In the genomic region with DNA sequence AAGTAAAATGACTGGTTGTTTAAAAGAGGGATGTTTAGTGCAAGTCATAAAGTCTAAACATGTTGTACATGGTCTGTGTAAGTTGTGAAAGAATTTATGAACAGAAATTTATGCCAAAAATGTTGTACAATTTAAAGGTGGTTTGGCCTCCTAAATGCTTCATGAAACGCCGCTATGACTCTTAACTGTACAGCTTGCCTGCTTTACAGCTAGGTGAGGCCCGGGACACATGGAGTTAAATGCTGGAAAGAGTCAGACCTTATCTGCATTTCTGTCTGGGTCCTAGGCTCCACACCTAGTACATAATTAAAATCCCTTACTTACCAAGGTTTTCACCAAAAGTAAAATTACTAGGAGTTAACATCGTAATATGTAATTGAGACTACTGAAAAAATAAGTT, we compare ENCODE assay signal across 28 cellular contexts. TPM values are rescaled to one million over a fixed set of nuclear protein-coding genes. Genes with fewer than 3 reads are reported as not detected.
"Had no signal": no experiment of that assay in that cellular context is flagged by ENCODE, and none has a peak within 500 bp of the region (broad histone marks: within the 10 kb centered on the region; RNA-seq: fewer than 3 reads in every experiment).

No MANE protein-coding gene starts in this region.

- H3K79me2 ChIP-seq: hepatocyte had no signal

- H2AFZ ChIP-seq: hepatocyte had no signal

- H3K9me3 ChIP-seq: adrenal gland, body of pancreas, esophagus muscularis mucosa, gastrocnemius medialis had no signal

- H3K27me3 ChIP-seq: adrenal gland, body of pancreas, esophagus muscularis mucosa, gastrocnemius medialis, hepatocyte had no signal

- ATAC-seq: activated CD4-positive, alpha-beta T cell treated with anti-CD3 and anti-CD28 coated beads for 36 hours; activated CD8-positive, alpha-beta memory T cell treated with anti-CD3 and anti-CD28 coated beads, Interleukin-2, amount 10 ng/mL, durations not matched to agents 7 days and 5 days; activated CD8-positive, alpha-beta T cell treated with anti-CD3 and anti-CD28 coated beads, Interleukin-2, amount 10 ng/mL, durations not matched to agents 7 days and 5 days; activated naive CD8-positive, alpha-beta T cell treated with anti-CD3 and anti-CD28 coated beads, Interleukin-2, amount 50 U/mL, for 24 hours; body of pancreas; effector memory CD8-positive, alpha-beta T cell; foreskin keratinocyte; gastrocnemius medialis; heart right ventricle had no signal

- H3K4me3 ChIP-seq: adrenal gland, body of pancreas, esophagus muscularis mucosa, gastrocnemius medialis, heart right ventricle, hepatocyte had no signal

- H3K27ac ChIP-seq: adrenal gland, body of pancreas, esophagus muscularis mucosa, foreskin keratinocyte, gastrocnemius medialis, heart right ventricle, hepatocyte had no signal

- H3K4me2 ChIP-seq: hepatocyte had no signal

- H3K36me3 ChIP-seq: adrenal gland, esophagus muscularis mucosa, gastrocnemius medialis, heart right ventricle had no signal

- DNase-seq: activated CD4-positive, alpha-beta memory T cell treated with anti-CD3 and anti-CD28 coated beads for 36 hours; activated CD4-positive, alpha-beta T cell treated with anti-CD3 and anti-CD28 coated beads for 36 hours; activated CD4-positive, CD25-positive, alpha-beta regulatory T cell; activated CD4-positive, CD25-positive, alpha-beta regulatory T cell treated with anti-CD3 and anti-CD28 coated beads, Interleukin-2, amount 50 U/mL, for 72 hours; activated CD8-positive, alpha-beta memory T cell treated with anti-CD3 and anti-CD28 coated beads, Interleukin-2, amount 10 ng/mL, durations not matched to agents 7 days and 5 days; activated CD8-positive, alpha-beta memory T cell treated with anti-CD3 and anti-CD28 coated beads, Interleukin-2, amount 50 U/mL, for 4 hours; activated CD8-positive, alpha-beta T cell treated with anti-CD3 and anti-CD28 coated beads, Interleukin-2, amount 10 ng/mL, durations not matched to agents 7 days and 5 days; activated effector memory CD4-positive, alpha-beta T cell treated with anti-CD3 and anti-CD28 coated beads, Interleukin-2, amount 50 U/mL, for 16 hours; activated naive CD4-positive, alpha-beta T cell treated with anti-CD3 and anti-CD28 coated beads for 36 hours; activated naive CD8-positive, alpha-beta T cell treated with anti-CD3 and anti-CD28 coated beads for 36 hours; activated naive CD8-positive, alpha-beta T cell treated with anti-CD3 and anti-CD28 coated beads, Interleukin-2, amount 50 U/mL, for 24 hours; activated T-cell treated with anti-CD3 and anti-CD28 coated beads, Interleukin-2, amount 50 U/mL, for 1 hour; activated T-cell treated with anti-CD3 and anti-CD28 coated beads, Interleukin-2, amount 50 U/mL, for 48 hours; adrenal gland; amygdala; aorta; body of pancreas; caudate nucleus; cortex of kidney; dermis blood vessel endothelial cell; effector CD4-positive, alpha-beta T cell; effector memory CD8-positive, alpha-beta T cell; erythroblast; foreskin keratinocyte; gastrocnemius medialis; heart right ventricle had no signal

- H3K4me1 ChIP-seq: adrenal gland, foreskin keratinocyte, gastrocnemius medialis, heart right ventricle had no signal

RNA-seq across cellular contexts. Expression of gene B4GALNT1, which starts 28.4 kb away (rescaled TPM):
- total RNA-seq: dermis blood vessel endothelial cell had no signal
